10 cellular contexts compared by ENCODE assay signal in the genomic region with DNA sequence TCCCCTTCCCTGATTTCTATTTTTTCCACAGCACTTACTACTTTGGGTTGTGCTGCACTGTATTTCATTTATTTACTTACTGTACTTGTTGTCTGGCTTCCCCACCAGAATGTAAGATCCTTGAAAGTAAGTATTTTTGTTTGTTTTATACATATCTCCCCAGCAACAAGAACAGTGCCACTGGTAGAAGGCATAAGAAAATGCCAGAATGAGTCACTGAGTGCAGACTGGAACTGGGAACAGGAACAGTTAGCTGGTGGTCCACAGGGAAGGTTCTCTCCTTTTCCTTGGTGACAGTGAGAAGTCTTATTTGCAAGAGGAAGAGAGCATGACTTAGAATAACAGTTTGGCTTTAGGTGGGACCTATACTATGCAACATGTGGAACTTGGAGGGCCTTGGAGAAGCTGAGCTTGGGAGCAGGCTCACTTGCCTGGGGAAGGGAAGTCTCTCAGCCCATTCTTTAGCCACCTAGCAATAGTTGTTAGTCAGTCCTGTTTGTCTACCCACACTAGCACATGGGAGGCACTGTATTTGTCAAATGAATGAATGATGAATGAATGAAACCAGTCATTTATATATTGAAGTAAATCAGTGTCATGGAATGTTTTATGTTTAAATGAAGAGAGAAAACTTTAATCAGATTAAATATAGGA.
DNase-seq lines count a peak whose midpoint lies in the region; ATAC-seq and TF ChIP-seq lines count a peak whose summit lies in the region.
"Had no signal": no experiment of that assay in that cellular context is flagged by ENCODE, and none has a peak within 500 bp of the region (broad histone marks: within the 10 kb centered on the region; RNA-seq: fewer than 3 reads in every experiment).

No MANE protein-coding gene starts in this region.

- H3K4me3 Mint-ChIP-seq in activated CD4-positive, alpha-beta T cell treated with anti-CD3 and anti-CD28 coated beads for 36 hours: no peak overlapping the region
- peak overlapping the region; percentile 37 for H3K4me3 Mint-ChIP-seq in activated T-helper 2 cell treated with anti-CD3 and anti-CD28 coated beads, Interferon-gamma antibody, Interleukin-2, Interleukin-4, amounts not matched to agents 10 μg/mL and 5 μg/mL and 100 μg/mL, durations not matched to agents 14 hours and 24 hours and 36 hours (ENCODE audit: low read depth)
- H3K4me3 Mint-ChIP-seq: nephron had no signal

- no peaks in the 10 kb centered on the region for H3K9me3 Mint-ChIP-seq in activated CD4-positive, alpha-beta T cell treated with anti-CD3 and anti-CD28 coated beads for 36 hours (ENCODE audit: low read depth)
- H3K9me3 Mint-ChIP-seq in activated T-helper 2 cell treated with anti-CD3 and anti-CD28 coated beads, Interferon-gamma antibody, Interleukin-2, Interleukin-4, amounts not matched to agents 10 μg/mL and 5 μg/mL and 100 μg/mL, durations not matched to agents 14 hours and 24 hours and 36 hours: peaks cover 10% of the 10 kb centered on the region

- H3K27ac Mint-ChIP-seq in activated CD4-positive, alpha-beta T cell treated with anti-CD3 and anti-CD28 coated beads for 36 hours: peak overlapping the region; percentile 55
- H3K27ac Mint-ChIP-seq in activated T-helper 2 cell treated with anti-CD3 and anti-CD28 coated beads, Interferon-gamma antibody, Interleukin-2, Interleukin-4, amounts not matched to agents 10 μg/mL and 5 μg/mL and 100 μg/mL, durations not matched to agents 14 hours and 24 hours and 36 hours: peak overlapping the region; percentile 84
- H3K27ac Mint-ChIP-seq: nephron had no signal

- ATAC-seq in activated CD4-positive, alpha-beta T cell treated with anti-CD3 and anti-CD28 coated beads for 36 hours: peak; percentile 25
- peak; percentile 59 for ATAC-seq in HG02759 (IDR thresholded peaks at IDR 0.05; ENCODE audit: unreplicated experiment)

- TF ChIP-seq CTCF in retinal pigment epithelial cell (conservative IDR thresholded peaks at IDR 0.05; ENCODE audit: low read depth, low read length): no peak

- POLR2A ChIA-PET in activated CD4-positive, alpha-beta T cell treated with anti-CD3 and anti-CD28 coated beads for 36 hours (lab: Charles Lee): no interaction called here

- H3K4me3 ChIP-seq in retinal pigment epithelial cell (ENCODE audit: low read length): no peak overlapping the region

- H3K36me3 Mint-ChIP-seq in activated CD4-positive, alpha-beta T cell treated with anti-CD3 and anti-CD28 coated beads for 36 hours (ENCODE audit: low read depth): peaks cover 2% of the 10 kb centered on the region
- H3K36me3 Mint-ChIP-seq in activated T-helper 2 cell treated with anti-CD3 and anti-CD28 coated beads, Interferon-gamma antibody, Interleukin-2, Interleukin-4, amounts not matched to agents 10 μg/mL and 5 μg/mL and 100 μg/mL, durations not matched to agents 14 hours and 24 hours and 36 hours (ENCODE audit: low read depth): peaks cover 5% of the 10 kb centered on the region

- no peaks in the 10 kb centered on the region for H3K27me3 Mint-ChIP-seq in activated CD4-positive, alpha-beta T cell treated with anti-CD3 and anti-CD28 coated beads for 36 hours
- no peaks in the 10 kb centered on the region for H3K27me3 Mint-ChIP-seq in activated T-helper 2 cell treated with anti-CD3 and anti-CD28 coated beads, Interferon-gamma antibody, Interleukin-2, Interleukin-4, amounts not matched to agents 10 μg/mL and 5 μg/mL and 100 μg/mL, durations not matched to agents 14 hours and 24 hours and 36 hours (ENCODE audit: low read depth)

- H3K4me1 Mint-ChIP-seq in activated CD4-positive, alpha-beta T cell treated with anti-CD3 and anti-CD28 coated beads for 36 hours: peaks cover 23% of the 10 kb centered on the region
- H3K4me1 Mint-ChIP-seq in activated T-helper 2 cell treated with anti-CD3 and anti-CD28 coated beads, Interferon-gamma antibody, Interleukin-2, Interleukin-4, amounts not matched to agents 10 μg/mL and 5 μg/mL and 100 μg/mL, durations not matched to agents 14 hours and 24 hours and 36 hours (ENCODE audit: low read depth): peaks cover 33% of the 10 kb centered on the region
- H3K4me1 Mint-ChIP-seq: nephron had no signal

- CTCF ChIA-PET in activated CD4-positive, alpha-beta T cell treated with anti-CD3 and anti-CD28 coated beads for 36 hours (lab: Charles Lee): no interaction called here

- no peak for DNase-seq in activated CD4-positive, alpha-beta T cell treated with anti-CD3 and anti-CD28 coated beads for 36 hours
- no peak for DNase-seq in activated CD4-positive, alpha-beta T cell treated with anti-CD3 and anti-CD28 coated beads, Interleukin-2, amount 50 U/mL, for 48 hours
- DNase-seq in activated T-helper 2 cell treated with anti-CD3 and anti-CD28 coated beads, Interferon-gamma antibody, Interleukin-2, Interleukin-4, amounts not matched to agents 10 μg/mL and 5 μg/mL and 100 μg/mL, durations not matched to agents 14 hours and 24 hours and 36 hours (ENCODE audit: low spot score): no peak
- DNase-seq in retinal pigment epithelial cell (ENCODE audit: low read depth) (peak; percentile 36), pons (ENCODE audit: low spot score) (no peak), NCI-H345 (lab: John Stamatoyannopoulos, UW) (no peak)
- DNase-seq in stimulated activated CD4-positive, alpha-beta T cell treated with anti-CD3 and anti-CD28 coated beads, Interleukin-2, amount 100 ng/mL, for 24 hours: no peak
- DNase-seq: NCI-H2029 treated with DMSO at 0.1 percent for 48 hours had no signal

- intact Hi-C loops in activated CD4-positive, alpha-beta T cell treated with anti-CD3 and anti-CD28 coated beads for 36 hours (cut with DNase I, micrococcal nuclease): loop anchor here in 1 of 2 experiments (5.0 kb wide), 1 partner anchor 203 kb away; the partner anchor contains the start of gene KCNQ5
- intact Hi-C loops in activated T-helper 2 cell treated with anti-CD3 and anti-CD28 coated beads, Interferon-gamma antibody, Interleukin-2, Interleukin-4, amounts not matched to agents 10 μg/mL and 5 μg/mL and 100 μg/mL, durations not matched to agents 14 hours and 24 hours and 36 hours (cut with micrococcal nuclease): loop anchor here (5.0 kb wide), 1 partner anchor 143 kb away; no protein-coding TSS in a partner anchor
